1 cellular context compared by ENCODE assay signal in genomic region chr7:157056246-157056645, GRCh38.
TF ChIP-seq lines count a peak whose summit lies in the region.

No MANE protein-coding gene starts in this region.

TF ChIP-seq in GM23338, 12 proteins besides CTCF, POLR2A, EP300 and RAD21 (continued from another document):
- TF ChIP-seq ZNF462 (CRISPR knock-in tag; IDR thresholded peaks at IDR 0.05), result no peak
- TF ChIP-seq NANOG (IDR thresholded peaks at IDR 0.05; ENCODE audit: borderline replicate concordance), result no peak
- no peak for TF ChIP-seq POLR2AphosphoS5 (IDR thresholded peaks at IDR 0.05; ENCODE audit: low read depth)
